In the genomic region with DNA sequence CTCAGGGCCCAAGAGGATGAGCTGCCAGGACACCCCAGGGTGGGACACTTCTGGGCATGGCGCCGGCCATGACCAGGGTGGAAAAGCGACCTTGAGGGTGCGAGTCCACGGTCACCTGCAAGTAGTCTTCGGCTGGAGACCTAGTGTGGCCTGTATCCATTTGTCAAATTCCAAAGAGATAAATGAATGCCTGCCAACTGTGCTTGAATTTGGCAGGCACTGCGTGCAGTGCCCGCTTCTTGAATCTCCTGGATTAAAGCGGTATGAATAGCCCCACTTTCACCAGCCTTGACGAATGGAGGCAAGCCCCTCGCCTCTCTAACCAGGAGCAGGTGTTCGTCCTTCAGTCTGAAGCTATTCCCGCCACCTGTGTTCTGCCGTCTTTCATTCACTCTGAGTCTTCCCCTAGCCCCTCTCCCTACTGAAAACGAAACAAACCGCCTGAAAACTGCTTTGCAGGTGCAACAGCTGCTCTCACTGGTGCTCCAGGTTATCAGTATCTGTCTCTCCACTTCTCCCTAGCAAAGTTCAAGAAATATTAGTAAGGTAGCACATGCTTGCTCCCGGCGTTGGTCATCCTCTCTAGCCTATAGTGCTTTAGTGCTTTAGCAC, we compare ENCODE assay signal across 21 cellular contexts. TPM values are rescaled to one million over a fixed set of nuclear protein-coding genes. Genes with fewer than 3 reads are reported as not detected.
"Had no signal": no experiment of that assay in that cellular context is flagged by ENCODE, and none has a peak within 500 bp of the region (broad histone marks: within the 10 kb centered on the region; RNA-seq: fewer than 3 reads in every experiment).

No MANE protein-coding gene starts in this region.

- H3K4me1 Mint-ChIP-seq: activated CD4-positive, alpha-beta T cell treated with anti-CD3 and anti-CD28 coated beads, Interleukin-2, amount 10 ng/mL, durations not matched to agents 7 days and 5 days; activated naive CD4-positive, alpha-beta T cell treated with anti-CD3 and anti-CD28 coated beads, Interleukin-2, amount 50 U/mL, for 24 hours; nephron progenitor cell had no signal

- H3K36me3 ChIP-seq: gastrocnemius medialis, left ventricle myocardium inferior, sigmoid colon, suprapubic skin, upper lobe of right lung had no signal

- H3K9me3 Mint-ChIP-seq: activated CD4-positive, alpha-beta T cell treated with anti-CD3 and anti-CD28 coated beads, Interleukin-2, amount 10 ng/mL, durations not matched to agents 7 days and 5 days; activated naive CD4-positive, alpha-beta T cell treated with anti-CD3 and anti-CD28 coated beads, Interleukin-2, amount 50 U/mL, for 24 hours; nephron progenitor cell had no signal

- H3K4me3 ChIP-seq: body of pancreas, gastrocnemius medialis, left ventricle myocardium inferior, psoas muscle, sigmoid colon, suprapubic skin, upper lobe of right lung had no signal

- ATAC-seq: body of pancreas, gastrocnemius medialis, psoas muscle, upper lobe of right lung had no signal

- H3K36me3 Mint-ChIP-seq: activated naive CD4-positive, alpha-beta T cell treated with anti-CD3 and anti-CD28 coated beads, Interleukin-2, amount 50 U/mL, for 24 hours had no signal

- DNase-seq: activated CD4-positive, alpha-beta T cell treated with anti-CD3 and anti-CD28 coated beads, Interleukin-2, amount 10 ng/mL, durations not matched to agents 7 days and 5 days; activated CD4-positive, CD25-positive, alpha-beta regulatory T cell; activated CD8-positive, alpha-beta memory T cell treated with anti-CD3 and anti-CD28 coated beads for 24 hours; body of pancreas; central memory CD4-positive, alpha-beta T cell; cortex of kidney; effector memory CD4-positive, alpha-beta T cell; gastrocnemius medialis; islet precursor cell; left ventricle myocardium inferior; mesendoderm; nephron progenitor cell; psoas muscle; sigmoid colon; stimulated activated CD4-positive, alpha-beta T cell treated with anti-CD3 and anti-CD28 coated beads, Interleukin-2, amount 100 ng/mL, for 24 hours; stimulated activated naive CD4-positive, alpha-beta T cell; upper lobe of right lung had no signal

- FAIRE-seq: TTC549 had no signal

- H3K9me3 ChIP-seq: body of pancreas, gastrocnemius medialis, left ventricle myocardium inferior, psoas muscle, sigmoid colon, suprapubic skin, upper lobe of right lung had no signal

- H3K27ac Mint-ChIP-seq: activated CD4-positive, alpha-beta T cell treated with anti-CD3 and anti-CD28 coated beads, Interleukin-2, amount 10 ng/mL, durations not matched to agents 7 days and 5 days; activated naive CD4-positive, alpha-beta T cell treated with anti-CD3 and anti-CD28 coated beads, Interleukin-2, amount 50 U/mL, for 24 hours; nephron progenitor cell had no signal

- H3K27me3 ChIP-seq: body of pancreas, gastrocnemius medialis, sigmoid colon, suprapubic skin, upper lobe of right lung had no signal

- H3K4me3 Mint-ChIP-seq: activated CD4-positive, alpha-beta T cell treated with anti-CD3 and anti-CD28 coated beads, Interleukin-2, amount 10 ng/mL, durations not matched to agents 7 days and 5 days; activated naive CD4-positive, alpha-beta T cell treated with anti-CD3 and anti-CD28 coated beads, Interleukin-2, amount 50 U/mL, for 24 hours; nephron progenitor cell had no signal

- H3K4me1 ChIP-seq: body of pancreas, gastrocnemius medialis, left ventricle myocardium inferior, psoas muscle, sigmoid colon, suprapubic skin, upper lobe of right lung had no signal

- H3K27ac ChIP-seq: body of pancreas, gastrocnemius medialis, left ventricle myocardium inferior, psoas muscle, sigmoid colon, suprapubic skin, upper lobe of right lung had no signal

RNA-seq across cellular contexts. Expression of a gene that starts 11.2 kb away (rescaled TPM):
- total RNA-seq: gastrocnemius medialis, left ventricle myocardium inferior, omental fat pad, suprapubic skin, upper lobe of right lung had no signal
- polyA plus RNA-seq: psoas muscle had no signal

RNA-seq across cellular contexts. Expression of a gene that starts 11.3 kb away (rescaled TPM):
- total RNA-seq: activated CD4-positive, alpha-beta T cell treated with anti-CD3 and anti-CD28 coated beads, Interleukin-2, amount 10 ng/mL, durations not matched to agents 7 days and 5 days had no signal

RNA-seq across cellular contexts. Expression of a gene that starts 57.3 kb away (rescaled TPM):
- total RNA-seq: activated CD4-positive, alpha-beta T cell treated with anti-CD3 and anti-CD28 coated beads, Interleukin-2, amount 10 ng/mL, durations not matched to agents 7 days and 5 days; gastrocnemius medialis; left ventricle myocardium inferior; omental fat pad; psoas muscle; sigmoid colon; suprapubic skin; upper lobe of right lung had no signal
- polyA plus RNA-seq: psoas muscle had no signal
